Comparison of ENCODE assay signal across 1 cellular context in the genomic region with DNA sequence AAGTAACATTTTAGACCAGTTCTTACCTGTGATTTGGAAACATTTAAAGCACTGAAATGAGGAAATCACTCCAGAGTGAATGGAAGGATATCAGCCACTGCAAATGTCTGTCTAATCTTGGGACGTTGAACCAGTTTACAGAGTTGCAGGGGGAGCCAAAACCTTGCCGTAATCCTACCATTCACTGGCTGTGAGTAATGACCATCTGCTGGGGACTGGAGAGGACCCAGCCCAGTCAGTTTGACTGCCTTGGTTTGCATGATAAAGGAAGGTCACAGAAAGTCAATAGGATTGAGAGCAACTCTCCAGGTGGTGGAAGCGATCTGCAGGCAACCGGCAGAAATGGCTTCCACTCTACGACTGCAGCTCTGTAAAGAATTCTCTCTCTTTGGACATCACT.
TF ChIP-seq lines count a peak whose summit lies in the region.

No MANE protein-coding gene starts in this region.

TF ChIP-seq in K562, 482 proteins besides CTCF, POLR2A, EP300 and RAD21 (continued from another document and continues in another):
- TF ChIP-seq, protein P1, sequence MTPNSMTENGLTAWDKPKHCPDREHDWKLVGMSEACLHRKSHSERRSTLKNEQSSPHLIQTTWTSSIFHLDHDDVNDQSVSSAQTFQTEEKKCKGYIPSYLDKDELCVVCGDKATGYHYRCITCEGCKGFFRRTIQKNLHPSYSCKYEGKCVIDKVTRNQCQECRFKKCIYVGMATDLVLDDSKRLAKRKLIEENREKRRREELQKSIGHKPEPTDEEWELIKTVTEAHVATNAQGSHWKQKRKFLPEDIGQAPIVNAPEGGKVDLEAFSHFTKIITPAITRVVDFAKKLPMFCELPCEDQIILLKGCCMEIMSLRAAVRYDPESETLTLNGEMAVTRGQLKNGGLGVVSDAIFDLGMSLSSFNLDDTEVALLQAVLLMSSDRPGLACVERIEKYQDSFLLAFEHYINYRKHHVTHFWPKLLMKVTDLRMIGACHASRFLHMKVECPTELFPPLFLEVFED (CRISPR knock-in tag; conservative IDR thresholded peaks at IDR 0.05) = no peak
- TF ChIP-seq ZSCAN29 (IDR thresholded peaks at IDR 0.05) (no peak), ARID1B (IDR thresholded peaks at IDR 0.05) (peak; percentile 96), LEF1 (IDR thresholded peaks at IDR 0.05) (peak; percentile 60; the same call in 1 of the 2 replicates), MCM5 (IDR thresholded peaks at IDR 0.05; ENCODE audit: low read depth) (no peak), NUFIP1 (IDR thresholded peaks at IDR 0.05; ENCODE audit: partially characterized antibody) (no peak), HSF4 (CRISPR knock-in tag; IDR thresholded peaks at IDR 0.05; ENCODE audit: borderline replicate concordance) (no peak), RFX1 (IDR thresholded peaks at IDR 0.05) (no peak), EWSR1 (IDR thresholded peaks at IDR 0.05; ENCODE audit: borderline replicate concordance, low read depth, partially characterized antibody) (no peak), PHF20 (IDR thresholded peaks at IDR 0.05; ENCODE audit: partially characterized antibody) (no peak), CBFB (CRISPR knock-in tag; IDR thresholded peaks at IDR 0.05) (no peak), TAF9B (IDR thresholded peaks at IDR 0.05; ENCODE audit: partially characterized antibody) (no peak), NR4A1 (CRISPR knock-in tag; IDR thresholded peaks at IDR 0.05) (no peak), NR4A1 (tag; IDR thresholded peaks at IDR 0.05) (peak; percentile 66; the same call in 1 of the 2 replicates), ZNF12 (CRISPR knock-in tag; IDR thresholded peaks at IDR 0.05) (no peak), DIDO1 (tag; IDR thresholded peaks at IDR 0.05; ENCODE audit: low read depth) (no peak), MAFG (tag; conservative IDR thresholded peaks at IDR 0.05) (no peak), ZFP36 (IDR thresholded peaks at IDR 0.05; ENCODE audit: low read depth, low read length, partially characterized antibody) (no peak), ZNF551 (CRISPR knock-in tag; IDR thresholded peaks at IDR 0.05) (no peak), MAZ (CRISPR knock-in tag; conservative IDR thresholded peaks at IDR 0.05 in 1 of 2, IDR thresholded peaks at IDR 0.05 in 1 of 2) (peak in 1 of 2 experiments; percentile 69; a peak in 1 of 4 replicates), RAD51 (IDR thresholded peaks at IDR 0.05; ENCODE audit: borderline replicate concordance, low read depth) (no peak; the same call in 1 of the 2 replicates), ARID2 (IDR thresholded peaks at IDR 0.05) (no peak), ZNF239 (CRISPR knock-in tag; IDR thresholded peaks at IDR 0.05) (no peak), PHB (CRISPR knock-in tag; IDR thresholded peaks at IDR 0.05) (no peak), ZBTB8A (IDR thresholded peaks at IDR 0.05; ENCODE audit: partially characterized antibody) (no peak), BHLHE40 (IDR thresholded peaks at IDR 0.05; ENCODE audit: low read length) (peak; percentile 58; the same call in 1 of the 2 replicates), PML (IDR thresholded peaks at IDR 0.05; ENCODE audit: low read length) (peak; percentile 99), KAT7 (CRISPR knock-in tag; IDR thresholded peaks at IDR 0.05; ENCODE audit: borderline replicate concordance) (no peak), ELF1 (tag; IDR thresholded peaks at IDR 0.05) (0 out of 2 replicates have a peak, but pooled peaks have one; percentile 28), NFYB (IDR thresholded peaks at IDR 0.05; ENCODE audit: extremely low read depth, insufficient read length) (no peak), PHF21A (IDR thresholded peaks at IDR 0.05; ENCODE audit: borderline replicate concordance, low read depth) (peak; percentile 63; the same call in 1 of the 2 replicates)
- TF ChIP-seq, protein P2, sequence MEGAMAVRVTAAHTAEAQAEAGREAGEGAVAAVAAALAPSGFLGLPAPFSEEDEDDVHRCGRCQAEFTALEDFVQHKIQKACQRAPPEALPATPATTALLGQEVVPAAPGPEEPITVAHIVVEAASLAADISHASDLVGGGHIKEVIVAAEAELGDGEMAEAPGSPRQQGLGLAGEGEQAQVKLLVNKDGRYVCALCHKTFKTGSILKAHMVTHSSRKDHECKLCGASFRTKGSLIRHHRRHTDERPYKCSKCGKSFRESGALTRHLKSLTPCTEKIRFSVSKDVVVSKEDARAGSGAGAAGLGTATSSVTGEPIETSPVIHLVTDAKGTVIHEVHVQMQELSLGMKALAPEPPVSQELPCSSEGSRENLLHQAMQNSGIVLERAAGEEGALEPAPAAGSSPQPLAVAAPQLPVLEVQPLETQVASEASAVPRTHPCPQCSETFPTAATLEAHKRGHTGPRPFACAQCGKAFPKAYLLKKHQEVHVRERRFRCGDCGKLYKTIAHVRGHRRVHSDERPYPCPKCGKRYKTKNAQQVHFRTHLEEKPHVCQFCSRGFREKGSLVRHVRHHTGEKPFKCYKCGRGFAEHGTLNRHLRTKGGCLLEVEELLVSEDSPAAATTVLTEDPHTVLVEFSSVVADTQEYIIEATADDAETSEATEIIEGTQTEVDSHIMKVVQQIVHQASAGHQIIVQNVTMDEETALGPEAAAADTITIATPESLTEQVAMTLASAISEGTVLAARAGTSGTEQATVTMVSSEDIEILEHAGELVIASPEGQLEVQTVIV (CRISPR knock-in tag; IDR thresholded peaks at IDR 0.05; ENCODE audit: borderline replicate concordance) = no peak
- TF ChIP-seq, protein P3, sequence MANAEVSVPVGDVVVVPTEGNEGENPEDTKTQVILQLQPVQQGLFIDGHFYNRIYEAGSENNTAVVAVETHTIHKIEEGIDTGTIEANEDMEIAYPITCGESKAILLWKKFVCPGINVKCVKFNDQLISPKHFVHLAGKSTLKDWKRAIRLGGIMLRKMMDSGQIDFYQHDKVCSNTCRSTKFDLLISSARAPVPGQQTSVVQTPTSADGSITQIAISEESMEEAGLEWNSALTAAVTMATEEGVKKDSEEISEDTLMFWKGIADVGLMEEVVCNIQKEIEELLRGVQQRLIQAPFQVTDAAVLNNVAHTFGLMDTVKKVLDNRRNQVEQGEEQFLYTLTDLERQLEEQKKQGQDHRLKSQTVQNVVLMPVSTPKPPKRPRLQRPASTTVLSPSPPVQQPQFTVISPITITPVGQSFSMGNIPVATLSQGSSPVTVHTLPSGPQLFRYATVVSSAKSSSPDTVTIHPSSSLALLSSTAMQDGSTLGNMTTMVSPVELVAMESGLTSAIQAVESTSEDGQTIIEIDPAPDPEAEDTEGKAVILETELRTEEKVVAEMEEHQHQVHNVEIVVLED (CRISPR knock-in tag; IDR thresholded peaks at IDR 0.05) = no peak
- TF ChIP-seq, protein P4, sequence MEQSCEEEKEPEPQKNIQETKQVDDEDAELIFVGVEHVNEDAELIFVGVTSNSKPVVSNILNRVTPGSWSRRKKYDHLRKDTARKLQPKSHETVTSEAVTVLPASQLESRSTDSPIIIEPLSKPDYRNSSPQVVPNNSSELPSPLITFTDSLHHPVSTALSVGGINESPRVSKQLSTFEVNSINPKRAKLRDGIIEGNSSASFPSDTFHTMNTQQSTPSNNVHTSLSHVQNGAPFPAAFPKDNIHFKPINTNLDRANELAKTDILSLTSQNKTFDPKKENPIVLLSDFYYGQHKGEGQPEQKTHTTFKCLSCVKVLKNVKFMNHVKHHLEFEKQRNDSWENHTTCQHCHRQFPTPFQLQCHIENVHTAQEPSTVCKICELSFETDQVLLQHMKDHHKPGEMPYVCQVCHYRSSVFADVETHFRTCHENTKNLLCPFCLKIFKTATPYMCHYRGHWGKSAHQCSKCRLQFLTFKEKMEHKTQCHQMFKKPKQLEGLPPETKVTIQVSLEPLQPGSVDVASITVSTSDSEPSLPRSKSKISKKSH (CRISPR knock-in tag; IDR thresholded peaks at IDR 0.05) = no peak
- TF ChIP-seq, protein P5, sequence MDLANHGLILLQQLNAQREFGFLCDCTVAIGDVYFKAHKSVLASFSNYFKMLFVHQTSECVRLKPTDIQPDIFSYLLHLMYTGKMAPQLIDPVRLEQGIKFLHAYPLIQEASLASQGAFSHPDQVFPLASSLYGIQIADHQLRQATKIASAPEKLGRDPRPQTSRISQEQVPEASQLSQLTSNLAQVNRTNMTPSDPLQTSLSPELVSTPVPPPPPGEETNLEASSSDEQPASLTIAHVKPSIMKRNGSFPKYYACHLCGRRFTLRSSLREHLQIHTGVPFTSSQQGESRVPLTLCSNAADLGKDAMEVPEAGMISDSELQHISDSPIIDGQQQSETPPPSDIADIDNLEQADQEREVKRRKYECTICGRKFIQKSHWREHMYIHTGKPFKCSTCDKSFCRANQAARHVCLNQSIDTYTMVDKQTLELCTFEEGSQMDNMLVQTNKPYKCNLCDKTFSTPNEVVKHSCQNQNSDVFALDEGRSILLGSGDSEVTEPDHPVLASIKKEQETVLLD (IDR thresholded peaks at IDR 0.05) = no peak; the same call in 1 of the 2 replicates
- TF ChIP-seq, protein P6, sequence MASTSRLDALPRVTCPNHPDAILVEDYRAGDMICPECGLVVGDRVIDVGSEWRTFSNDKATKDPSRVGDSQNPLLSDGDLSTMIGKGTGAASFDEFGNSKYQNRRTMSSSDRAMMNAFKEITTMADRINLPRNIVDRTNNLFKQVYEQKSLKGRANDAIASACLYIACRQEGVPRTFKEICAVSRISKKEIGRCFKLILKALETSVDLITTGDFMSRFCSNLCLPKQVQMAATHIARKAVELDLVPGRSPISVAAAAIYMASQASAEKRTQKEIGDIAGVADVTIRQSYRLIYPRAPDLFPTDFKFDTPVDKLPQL (IDR thresholded peaks at IDR 0.05; ENCODE audit: extremely low read depth, insufficient read length) = no peak
- TF ChIP-seq, protein P7, sequence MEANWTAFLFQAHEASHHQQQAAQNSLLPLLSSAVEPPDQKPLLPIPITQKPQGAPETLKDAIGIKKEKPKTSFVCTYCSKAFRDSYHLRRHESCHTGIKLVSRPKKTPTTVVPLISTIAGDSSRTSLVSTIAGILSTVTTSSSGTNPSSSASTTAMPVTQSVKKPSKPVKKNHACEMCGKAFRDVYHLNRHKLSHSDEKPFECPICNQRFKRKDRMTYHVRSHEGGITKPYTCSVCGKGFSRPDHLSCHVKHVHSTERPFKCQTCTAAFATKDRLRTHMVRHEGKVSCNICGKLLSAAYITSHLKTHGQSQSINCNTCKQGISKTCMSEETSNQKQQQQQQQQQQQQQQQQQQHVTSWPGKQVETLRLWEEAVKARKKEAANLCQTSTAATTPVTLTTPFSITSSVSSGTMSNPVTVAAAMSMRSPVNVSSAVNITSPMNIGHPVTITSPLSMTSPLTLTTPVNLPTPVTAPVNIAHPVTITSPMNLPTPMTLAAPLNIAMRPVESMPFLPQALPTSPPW (CRISPR knock-in tag; IDR thresholded peaks at IDR 0.05) = peak; percentile 62
- TF ChIP-seq, protein P8, sequence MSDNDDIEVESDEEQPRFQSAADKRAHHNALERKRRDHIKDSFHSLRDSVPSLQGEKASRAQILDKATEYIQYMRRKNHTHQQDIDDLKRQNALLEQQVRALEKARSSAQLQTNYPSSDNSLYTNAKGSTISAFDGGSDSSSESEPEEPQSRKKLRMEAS (CRISPR knock-in tag; IDR thresholded peaks at IDR 0.05) = peak; percentile 22; the same call in 1 of the 2 replicates
- TF ChIP-seq, protein P9, sequence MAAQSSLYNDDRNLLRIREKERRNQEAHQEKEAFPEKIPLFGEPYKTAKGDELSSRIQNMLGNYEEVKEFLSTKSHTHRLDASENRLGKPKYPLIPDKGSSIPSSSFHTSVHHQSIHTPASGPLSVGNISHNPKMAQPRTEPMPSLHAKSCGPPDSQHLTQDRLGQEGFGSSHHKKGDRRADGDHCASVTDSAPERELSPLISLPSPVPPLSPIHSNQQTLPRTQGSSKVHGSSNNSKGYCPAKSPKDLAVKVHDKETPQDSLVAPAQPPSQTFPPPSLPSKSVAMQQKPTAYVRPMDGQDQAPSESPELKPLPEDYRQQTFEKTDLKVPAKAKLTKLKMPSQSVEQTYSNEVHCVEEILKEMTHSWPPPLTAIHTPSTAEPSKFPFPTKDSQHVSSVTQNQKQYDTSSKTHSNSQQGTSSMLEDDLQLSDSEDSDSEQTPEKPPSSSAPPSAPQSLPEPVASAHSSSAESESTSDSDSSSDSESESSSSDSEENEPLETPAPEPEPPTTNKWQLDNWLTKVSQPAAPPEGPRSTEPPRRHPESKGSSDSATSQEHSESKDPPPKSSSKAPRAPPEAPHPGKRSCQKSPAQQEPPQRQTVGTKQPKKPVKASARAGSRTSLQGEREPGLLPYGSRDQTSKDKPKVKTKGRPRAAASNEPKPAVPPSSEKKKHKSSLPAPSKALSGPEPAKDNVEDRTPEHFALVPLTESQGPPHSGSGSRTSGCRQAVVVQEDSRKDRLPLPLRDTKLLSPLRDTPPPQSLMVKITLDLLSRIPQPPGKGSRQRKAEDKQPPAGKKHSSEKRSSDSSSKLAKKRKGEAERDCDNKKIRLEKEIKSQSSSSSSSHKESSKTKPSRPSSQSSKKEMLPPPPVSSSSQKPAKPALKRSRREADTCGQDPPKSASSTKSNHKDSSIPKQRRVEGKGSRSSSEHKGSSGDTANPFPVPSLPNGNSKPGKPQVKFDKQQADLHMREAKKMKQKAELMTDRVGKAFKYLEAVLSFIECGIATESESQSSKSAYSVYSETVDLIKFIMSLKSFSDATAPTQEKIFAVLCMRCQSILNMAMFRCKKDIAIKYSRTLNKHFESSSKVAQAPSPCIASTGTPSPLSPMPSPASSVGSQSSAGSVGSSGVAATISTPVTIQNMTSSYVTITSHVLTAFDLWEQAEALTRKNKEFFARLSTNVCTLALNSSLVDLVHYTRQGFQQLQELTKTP (IDR thresholded peaks at IDR 0.05; ENCODE audit: low read depth in 1 of 2, partially characterized antibody in 2 of 2) = peak in 1 of 2 experiments; percentile 78
- TF ChIP-seq, protein P10, sequence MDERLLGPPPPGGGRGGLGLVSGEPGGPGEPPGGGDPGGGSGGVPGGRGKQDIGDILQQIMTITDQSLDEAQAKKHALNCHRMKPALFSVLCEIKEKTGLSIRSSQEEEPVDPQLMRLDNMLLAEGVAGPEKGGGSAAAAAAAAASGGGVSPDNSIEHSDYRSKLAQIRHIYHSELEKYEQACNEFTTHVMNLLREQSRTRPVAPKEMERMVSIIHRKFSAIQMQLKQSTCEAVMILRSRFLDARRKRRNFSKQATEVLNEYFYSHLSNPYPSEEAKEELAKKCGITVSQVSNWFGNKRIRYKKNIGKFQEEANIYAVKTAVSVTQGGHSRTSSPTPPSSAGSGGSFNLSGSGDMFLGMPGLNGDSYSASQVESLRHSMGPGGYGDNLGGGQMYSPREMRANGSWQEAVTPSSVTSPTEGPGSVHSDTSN (CRISPR knock-in tag; IDR thresholded peaks at IDR 0.05; ENCODE audit: low read depth) = no peak
- TF ChIP-seq, protein P10 (tag; conservative IDR thresholded peaks at IDR 0.05; ENCODE audit: low read depth) = peak; percentile 92
